In genomic region chr17:3914319-3914685, GRCh38 we compare ENCODE assay signal across 1 cellular context.
TF ChIP-seq lines count a peak whose summit lies in the region.

No MANE protein-coding gene starts in this region.

TF ChIP-seq in endothelial cell of umbilical vein, 7 proteins besides CTCF, POLR2A, EP300 and RAD21 (continued from another document):
- no peak for TF ChIP-seq FOS (IDR thresholded peaks at IDR 0.05; ENCODE audit: borderline replicate concordance, insufficient read depth, low read length)
- TF ChIP-seq MAX (IDR thresholded peaks at IDR 0.05; ENCODE audit: insufficient read depth, insufficient read length) = no peak
- TF ChIP-seq JUN (IDR thresholded peaks at IDR 0.05; ENCODE audit: borderline replicate concordance, insufficient read depth, insufficient read length, low read depth) = no peak
- TF ChIP-seq MYC (IDR thresholded peaks at IDR 0.05; ENCODE audit: low read depth, low read length) = no peak
- no peak for TF ChIP-seq POLR2AphosphoS5 (IDR thresholded peaks at IDR 0.05; ENCODE audit: insufficient read depth, low read depth, low read length)
- TF ChIP-seq GATA2 (IDR thresholded peaks at IDR 0.05; ENCODE audit: insufficient read depth, insufficient read length, low read depth, low read length) = no peak
